1 cellular context compared by ENCODE assay signal in genomic region chr17:45162022-45162687, GRCh38.
TF ChIP-seq lines count a peak whose summit lies in the region.

No MANE protein-coding gene starts in this region.

TF ChIP-seq in IMR-90, 13 proteins besides CTCF, POLR2A, EP300 and RAD21 (continued from another document):
- TF ChIP-seq USF2 (IDR thresholded peaks at IDR 0.05; ENCODE audit: low read depth, low read length), result no peak
- no peak for TF ChIP-seq SMC3 (IDR thresholded peaks at IDR 0.05; ENCODE audit: low read depth, low read length)
- TF ChIP-seq MAZ (IDR thresholded peaks at IDR 0.05; ENCODE audit: borderline replicate concordance, low read depth, low read length), result no peak
- no peak for TF ChIP-seq MXI1 (IDR thresholded peaks at IDR 0.05; ENCODE audit: borderline replicate concordance, low read depth, low read length)
- TF ChIP-seq NFE2L2 (IDR thresholded peaks at IDR 0.05; ENCODE audit: low read depth, low read length), result no peak
- no peak for TF ChIP-seq MAFK (IDR thresholded peaks at IDR 0.05; ENCODE audit: low read depth, low read length)
- TF ChIP-seq BHLHE40 (IDR thresholded peaks at IDR 0.05; ENCODE audit: low read depth, low read length), result no peak
- no peak for TF ChIP-seq FOS (IDR thresholded peaks at IDR 0.05; ENCODE audit: low read depth, low read length)
